In the genomic region with DNA sequence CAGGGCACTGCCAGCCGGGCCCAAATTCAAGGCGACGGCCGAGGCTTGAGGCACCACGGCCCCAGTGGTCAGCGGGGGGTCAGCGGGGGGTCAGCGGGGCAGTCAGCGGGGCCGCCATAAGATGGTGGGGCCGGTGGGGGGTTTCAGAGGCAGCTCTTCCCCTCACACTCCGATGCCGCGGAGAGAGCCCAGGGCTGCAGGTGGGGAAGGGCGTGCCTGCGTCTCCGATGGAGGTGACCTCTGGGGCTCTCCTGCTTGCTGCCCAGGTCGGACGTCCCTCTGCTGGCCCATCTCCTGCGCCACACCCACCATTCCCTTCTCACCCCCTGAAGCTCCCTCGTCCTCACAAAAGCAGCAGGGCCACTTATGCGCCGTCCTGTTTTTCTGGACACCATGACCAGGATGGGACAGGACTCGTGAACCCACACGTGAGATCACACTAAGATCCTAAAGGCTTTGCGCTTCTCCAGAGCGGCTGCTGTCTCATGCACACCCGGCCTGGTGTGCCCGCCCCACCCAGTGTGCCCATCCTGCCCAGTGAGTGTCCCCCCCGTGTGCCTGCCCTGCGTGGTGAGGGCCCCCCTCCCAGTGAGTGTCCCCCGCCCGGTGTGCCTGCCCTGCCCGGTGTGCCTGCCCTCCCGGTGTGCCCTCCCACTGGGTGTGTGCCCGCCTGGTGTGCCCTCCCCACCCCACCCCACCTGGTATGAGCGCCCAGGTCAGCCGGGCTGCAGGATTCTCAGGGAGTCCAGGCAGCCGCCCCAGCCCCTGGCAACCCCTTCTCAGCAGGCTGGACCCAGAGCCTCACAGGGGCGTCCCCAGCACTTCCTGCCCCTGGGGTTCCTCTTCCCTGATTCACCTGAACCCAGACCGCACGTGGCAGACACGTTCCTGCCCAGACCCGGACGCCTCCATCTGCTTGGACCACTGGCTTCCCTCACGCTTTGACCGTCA, we compare ENCODE assay signal across 1 cellular context.
TF ChIP-seq lines count a peak whose summit lies in the region.

No MANE protein-coding gene starts in this region.

TF ChIP-seq in A549, 52 proteins besides CTCF, POLR2A, EP300 and RAD21 (continued from another document):
- TF ChIP-seq, protein P1, sequence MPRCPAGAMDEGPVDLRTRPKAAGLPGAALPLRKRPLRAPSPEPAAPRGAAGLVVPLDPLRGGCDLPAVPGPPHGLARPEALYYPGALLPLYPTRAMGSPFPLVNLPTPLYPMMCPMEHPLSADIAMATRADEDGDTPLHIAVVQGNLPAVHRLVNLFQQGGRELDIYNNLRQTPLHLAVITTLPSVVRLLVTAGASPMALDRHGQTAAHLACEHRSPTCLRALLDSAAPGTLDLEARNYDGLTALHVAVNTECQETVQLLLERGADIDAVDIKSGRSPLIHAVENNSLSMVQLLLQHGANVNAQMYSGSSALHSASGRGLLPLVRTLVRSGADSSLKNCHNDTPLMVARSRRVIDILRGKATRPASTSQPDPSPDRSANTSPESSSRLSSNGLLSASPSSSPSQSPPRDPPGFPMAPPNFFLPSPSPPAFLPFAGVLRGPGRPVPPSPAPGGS (IDR thresholded peaks at IDR 0.05) = no peak
- TF ChIP-seq NFE2L2 (conservative IDR thresholded peaks at IDR 0.05; ENCODE audit: low read length) (no peak), RARB (CRISPR knock-in tag; IDR thresholded peaks at IDR 0.05) (no peak), RCOR1 (IDR thresholded peaks at IDR 0.05; ENCODE audit: low read depth, low read length) (no peak), HDAC2 (IDR thresholded peaks at IDR 0.05) (no peak), MYC (IDR thresholded peaks at IDR 0.05; ENCODE audit: borderline replicate concordance, low read length) (no peak), ZFP36 (IDR thresholded peaks at IDR 0.05; ENCODE audit: borderline replicate concordance, partially characterized antibody) (no peak), ZSCAN20 (CRISPR knock-in tag; IDR thresholded peaks at IDR 0.05) (no peak), TFCP2L1 (CRISPR knock-in tag; IDR thresholded peaks at IDR 0.05) (no peak), EHMT2 (IDR thresholded peaks at IDR 0.05; ENCODE audit: low read depth) (no peak), RFX5 (IDR thresholded peaks at IDR 0.05) (no peak), GATA3 (IDR thresholded peaks at IDR 0.05; ENCODE audit: borderline replicate concordance) (no peak), CBX2 (IDR thresholded peaks at IDR 0.05; ENCODE audit: borderline replicate concordance, low read depth) (no peak), SMC3 (IDR thresholded peaks at IDR 0.05) (no peak)
- TF ChIP-seq, protein P2, sequence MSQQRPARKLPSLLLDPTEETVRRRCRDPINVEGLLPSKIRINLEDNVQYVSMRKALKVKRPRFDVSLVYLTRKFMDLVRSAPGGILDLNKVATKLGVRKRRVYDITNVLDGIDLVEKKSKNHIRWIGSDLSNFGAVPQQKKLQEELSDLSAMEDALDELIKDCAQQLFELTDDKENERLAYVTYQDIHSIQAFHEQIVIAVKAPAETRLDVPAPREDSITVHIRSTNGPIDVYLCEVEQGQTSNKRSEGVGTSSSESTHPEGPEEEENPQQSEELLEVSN (IDR thresholded peaks at IDR 0.05; ENCODE audit: borderline replicate concordance, low read depth) = no peak
- TF ChIP-seq, protein P3, sequence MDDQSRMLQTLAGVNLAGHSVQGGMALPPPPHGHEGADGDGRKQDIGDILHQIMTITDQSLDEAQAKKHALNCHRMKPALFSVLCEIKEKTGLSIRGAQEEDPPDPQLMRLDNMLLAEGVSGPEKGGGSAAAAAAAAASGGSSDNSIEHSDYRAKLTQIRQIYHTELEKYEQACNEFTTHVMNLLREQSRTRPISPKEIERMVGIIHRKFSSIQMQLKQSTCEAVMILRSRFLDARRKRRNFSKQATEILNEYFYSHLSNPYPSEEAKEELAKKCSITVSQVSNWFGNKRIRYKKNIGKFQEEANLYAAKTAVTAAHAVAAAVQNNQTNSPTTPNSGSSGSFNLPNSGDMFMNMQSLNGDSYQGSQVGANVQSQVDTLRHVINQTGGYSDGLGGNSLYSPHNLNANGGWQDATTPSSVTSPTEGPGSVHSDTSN (IDR thresholded peaks at IDR 0.05) = no peak
- TF ChIP-seq, protein P4, sequence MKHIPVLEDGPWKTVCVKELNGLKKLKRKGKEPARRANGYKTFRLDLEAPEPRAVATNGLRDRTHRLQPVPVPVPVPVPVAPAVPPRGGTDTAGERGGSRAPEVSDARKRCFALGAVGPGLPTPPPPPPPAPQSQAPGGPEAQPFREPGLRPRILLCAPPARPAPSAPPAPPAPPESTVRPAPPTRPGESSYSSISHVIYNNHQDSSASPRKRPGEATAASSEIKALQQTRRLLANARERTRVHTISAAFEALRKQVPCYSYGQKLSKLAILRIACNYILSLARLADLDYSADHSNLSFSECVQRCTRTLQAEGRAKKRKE (CRISPR knock-in tag; IDR thresholded peaks at IDR 0.05; ENCODE audit: low read depth) = no peak
